ENCODE assay signal across 14 cellular contexts in genomic region chr4:108148316-108148715, GRCh38. TPM values are rescaled to one million over a fixed set of nuclear protein-coding genes. Genes with fewer than 3 reads are reported as not detected.
DNase-seq lines count a peak whose midpoint lies in the region; ATAC-seq and TF ChIP-seq lines count a peak whose summit lies in the region.
"Had no signal": no experiment of that assay in that cellular context is flagged by ENCODE, and none has a peak within 500 bp of the region (broad histone marks: within the 10 kb centered on the region; RNA-seq: fewer than 3 reads in every experiment).

No MANE protein-coding gene starts in this region.

- H3K27me3 ChIP-seq in Loucy (ENCODE audit: insufficient read depth, low read length, poor library complexity, severe bottlenecking), result no peaks in the 10 kb centered on the region
- no peaks in the 10 kb centered on the region for H3K27me3 ChIP-seq in thymus (ENCODE audit: control insufficient read depth, insufficient read depth)
- H3K27me3 ChIP-seq in esophagus muscularis mucosa, result no peaks in the 10 kb centered on the region
- H3K27me3 ChIP-seq: MG63 had no signal

- H3K4me3 ChIP-seq in Loucy (ENCODE audit: low read length, poor library complexity, severe bottlenecking), result no peak overlapping the region
- no peak overlapping the region for H3K4me3 ChIP-seq in thymus (ENCODE audit: low read length)
- no peak overlapping the region for H3K4me3 ChIP-seq in esophagus muscularis mucosa
- H3K4me3 ChIP-seq: lower lobe of right lung, MG63 had no signal

- H3K9me3 Mint-ChIP-seq in activated naive CD8-positive, alpha-beta T cell treated with anti-CD3 and anti-CD28 coated beads for 36 hours, result no peaks in the 10 kb centered on the region

- H3K9me2 ChIP-seq in Loucy (replicated peaks; ENCODE audit: low read depth, low read length), result no peaks in the 10 kb centered on the region

- intact Hi-C loops in esophagus muscularis mucosa (cut with DNase I), result no loop called here

- H3K79me2 ChIP-seq in Loucy (ENCODE audit: insufficient read depth, low read length), result peaks cover 98% of the 10 kb centered on the region

- TF ChIP-seq CTCF in Loucy (conservative IDR thresholded peaks at IDR 0.05; ENCODE audit: low read length), result no peak
- no peak for TF ChIP-seq CTCF in esophagus muscularis mucosa (IDR thresholded peaks at IDR 0.05)

- no peak for ATAC-seq in HG03378 (IDR thresholded peaks at IDR 0.05; ENCODE audit: unreplicated experiment)
- ATAC-seq: SK-N-SH treated with all-trans-retinoic acid at 6 μM for 48 hours had no signal

- no peak for TF ChIP-seq EP300 in esophagus muscularis mucosa (IDR thresholded peaks at IDR 0.05)

- peaks cover 96% of the 10 kb centered on the region for H4K20me1 ChIP-seq in Loucy (ENCODE audit: insufficient read depth, low read length, poor library complexity, severe bottlenecking)

- H3K9me3 ChIP-seq in Loucy (ENCODE audit: insufficient read depth, low read depth, low read length) (no peaks in the 10 kb centered on the region), thymus (ENCODE audit: control insufficient read depth) (no peaks in the 10 kb centered on the region), esophagus muscularis mucosa (no peaks in the 10 kb centered on the region)
- H3K9me3 ChIP-seq: lower lobe of right lung, MG63 had no signal

- peaks cover 40% of the 10 kb centered on the region for H3K36me3 Mint-ChIP-seq in activated naive CD8-positive, alpha-beta T cell treated with anti-CD3 and anti-CD28 coated beads for 36 hours

- H3K36me3 ChIP-seq in Loucy (ENCODE audit: insufficient read depth, low read length) (peaks cover 91% of the 10 kb centered on the region), thymus (ENCODE audit: control insufficient read depth, insufficient read depth) (peaks cover 44% of the 10 kb centered on the region), esophagus muscularis mucosa (no peaks in the 10 kb centered on the region)
- H3K36me3 ChIP-seq: lower lobe of right lung, MG63 had no signal

- no peak for TF ChIP-seq POLR2A in esophagus muscularis mucosa (IDR thresholded peaks at IDR 0.05; ENCODE audit: low read depth)

- H3K27ac Mint-ChIP-seq in activated naive CD8-positive, alpha-beta T cell treated with anti-CD3 and anti-CD28 coated beads for 36 hours, result peak overlapping the region; percentile 74

- no peaks in the 10 kb centered on the region for H3K27me3 Mint-ChIP-seq in activated naive CD8-positive, alpha-beta T cell treated with anti-CD3 and anti-CD28 coated beads for 36 hours

- peaks cover 82% of the 10 kb centered on the region for H3K4me1 Mint-ChIP-seq in activated naive CD8-positive, alpha-beta T cell treated with anti-CD3 and anti-CD28 coated beads for 36 hours

- H3F3A ChIP-seq in Loucy (ENCODE audit: low read depth), result peaks cover 9% of the 10 kb centered on the region; the same call in 1 of the 2 replicates

- H2AFZ ChIP-seq in Loucy (ENCODE audit: low read length), result no peak overlapping the region

- 92% methylated on average over 1 of the region's 1 CpG for WGBS in thymus
- 95% methylated on average over 1 of the region's 1 CpG for WGBS in esophagus muscularis mucosa

- no peak overlapping the region for H3K9ac ChIP-seq in Loucy (ENCODE audit: low read depth, low read length, poor library complexity, severe bottlenecking)

- peaks cover 51% of the 10 kb centered on the region for H3K4me1 ChIP-seq in Loucy (ENCODE audit: insufficient read depth, low read length, poor library complexity, severe bottlenecking)
- H3K4me1 ChIP-seq in thymus (ENCODE audit: control insufficient read depth, insufficient read depth, low read length), result peaks cover 31% of the 10 kb centered on the region
- H3K4me1 ChIP-seq in esophagus muscularis mucosa, result no peaks in the 10 kb centered on the region
- H3K4me1 ChIP-seq: lower lobe of right lung had no signal

- peak overlapping the region; percentile 68 for H3K4me3 Mint-ChIP-seq in activated naive CD8-positive, alpha-beta T cell treated with anti-CD3 and anti-CD28 coated beads for 36 hours

- peak; percentile 41 for DNase-seq in stimulated activated CD4-positive, alpha-beta T cell treated with anti-CD3 and anti-CD28 coated beads, Interleukin-4, amount 100 ng/mL, for 24 hours
- no peak for DNase-seq in stimulated activated CD4-positive, alpha-beta T cell treated with anti-CD3 and anti-CD28 coated beads, Interleukin-12 subunit alpha, Interleukin-12 subunit beta, amount 100 ng/mL, for 4 hours
- no peak for DNase-seq in activated naive CD8-positive, alpha-beta T cell treated with anti-CD3 and anti-CD28 coated beads for 36 hours
- DNase-seq in esophagus muscularis mucosa (ENCODE audit: extremely low spot score) (no peak), activated gamma-delta T cell (lab: John Stamatoyannopoulos, UW) (no peak)
- DNase-seq: C1 segment of cervical spinal cord, GDM1, lower lobe of right lung, MG63, NCI-H2107 had no signal

- H3K27ac ChIP-seq in thymus (ENCODE audit: low read depth), result peak overlapping the region; percentile 38
- no peak overlapping the region for H3K27ac ChIP-seq in esophagus muscularis mucosa (replicated peaks in 1 of 4)
- H3K27ac ChIP-seq: lower lobe of right lung had no signal

- peak overlapping the region; percentile 26 for H3K4me2 ChIP-seq in Loucy (ENCODE audit: low read depth, low read length, poor library complexity, severe bottlenecking)

RNA-seq across cellular contexts. Expression of gene LEF1, which starts 20.4 kb away (rescaled TPM):
- total RNA-seq in activated naive CD8-positive, alpha-beta T cell treated with anti-CD3 and anti-CD28 coated beads for 36 hours, result 100 to 1,000 TPM; 211 to 239 TPM
- 536 TPM for polyA plus RNA-seq in thymus
- 1 to 10 TPM in 2 of 4 donors, under 1 TPM in 2; 0.42 to 3.6 (median 1.9) TPM for total RNA-seq in esophagus muscularis mucosa

Comparison
In these comparisons a context has a peak if more than half of its experiments do, and no peak if none do; other contexts are left out.
1. RNA of gene LEF1, which starts 20.4 kb away (total RNA-seq): 211 to 239 TPM in activated naive CD8-positive, alpha-beta T cell treated with anti-CD3 and anti-CD28 coated beads for 36 hours; 0.42 to 3.6 TPM in esophagus muscularis mucosa; every median in the first group is over 10 times any median in the second.